Comparison of ENCODE assay signal across 8 cellular contexts in the genomic region with DNA sequence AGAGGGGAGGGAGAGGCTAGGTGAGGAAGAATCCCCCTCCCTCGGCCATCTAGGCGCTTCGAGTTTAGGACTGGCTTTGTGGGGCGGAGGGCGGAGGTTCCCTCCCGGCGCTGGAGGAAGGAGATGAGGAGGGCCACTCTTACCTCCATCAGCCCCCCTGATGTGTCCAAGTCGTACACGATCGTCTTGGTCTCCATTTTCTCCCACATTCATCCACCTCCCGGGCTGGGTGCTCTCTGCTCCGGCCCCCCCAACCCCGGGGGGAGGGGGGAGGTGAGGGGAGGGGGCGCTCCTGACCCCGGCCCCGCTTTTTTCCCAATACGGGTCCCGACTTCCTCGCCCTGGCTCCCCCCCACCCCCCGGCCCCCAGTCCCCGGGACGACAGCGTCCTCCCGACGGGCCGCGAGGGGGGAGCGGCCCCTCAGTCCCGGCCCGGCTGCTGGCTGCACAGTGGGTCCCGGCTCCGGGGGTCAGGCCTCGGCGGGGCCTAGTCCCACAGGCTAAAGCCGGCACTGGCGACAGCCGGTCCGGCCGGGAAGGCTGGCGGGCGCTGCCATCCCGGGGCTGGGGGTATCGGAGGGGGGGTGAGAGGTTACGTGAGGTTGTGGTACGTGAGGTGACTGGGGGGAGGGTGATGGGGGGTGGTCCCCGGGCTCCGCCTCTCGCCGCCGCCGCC. TPM values are rescaled to one million over a fixed set of nuclear protein-coding genes. Genes with fewer than 3 reads are reported as not detected.
DNase-seq lines count a peak whose midpoint lies in the region; ATAC-seq and TF ChIP-seq lines count a peak whose summit lies in the region.

No MANE protein-coding gene starts in this region.

- peaks cover 27% of the 10 kb centered on the region for H3K36me3 ChIP-seq in PC-9 (ENCODE audit: low read depth)
- no peaks in the 10 kb centered on the region for H3K36me3 ChIP-seq in esophagus squamous epithelium

- TF ChIP-seq CTCF in PC-9 (conservative IDR thresholded peaks at IDR 0.05) (no peak), esophagus squamous epithelium (IDR thresholded peaks at IDR 0.05) (no peak), progenitor cell of endocrine pancreas (IDR thresholded peaks at IDR 0.05; ENCODE audit: unreplicated experiment) (no peak)

- H3K27ac ChIP-seq in PC-9 (peak overlapping the region; percentile 31), esophagus squamous epithelium (peak overlapping the region; percentile 92 to 100 (median 94))

- DNase-seq in PC-9 (no peak), esophagus squamous epithelium (lab: John Stamatoyannopoulos, UW) (no peak), progenitor cell of endocrine pancreas (ENCODE audit: low spot score, unreplicated experiment) (no peak), midbrain (lab: John Stamatoyannopoulos, UW) (no peak), NCI-H187 (lab: John Stamatoyannopoulos, UW) (no peak)

- H3K27me3 ChIP-seq in PC-9 (ENCODE audit: insufficient read depth, low read depth): no peaks in the 10 kb centered on the region
- no peaks in the 10 kb centered on the region for H3K27me3 ChIP-seq in esophagus squamous epithelium

- WGBS in esophagus squamous epithelium, 2 donors: 0 to 2% methylated on average over 10 to 12 of the region's 51 CpGs

- H3K9me3 Mint-ChIP-seq in progenitor cell of endocrine pancreas (ENCODE audit: low read depth): no peaks in the 10 kb centered on the region

- H3K4me3 ChIP-seq in PC-9 (peak overlapping the region; percentile 97), esophagus squamous epithelium (peak overlapping the region; percentile 74 to 99 (median 88))

- H3K36me3 Mint-ChIP-seq in progenitor cell of endocrine pancreas (ENCODE audit: insufficient read depth): peaks cover 10% of the 10 kb centered on the region

- peaks cover 27% of the 10 kb centered on the region for H3K4me1 ChIP-seq in PC-9 (replicated peaks; ENCODE audit: insufficient read depth)
- H3K4me1 ChIP-seq in esophagus squamous epithelium: peaks cover 4 to 54% (median 28%) of the 10 kb centered on the region in 3 donors

- peak overlapping the region; percentile 91 for H3K4me3 Mint-ChIP-seq in progenitor cell of endocrine pancreas (ENCODE audit: low read depth)

- intact Hi-C loops in PC-9 (cut with micrococcal nuclease; ENCODE audit: unreplicated experiment): loop anchor here (2.0 to 5.0 kb wide), 4 partner anchors 156 to 616 kb away; a partner anchor contains a TSS
- intact Hi-C loops in esophagus squamous epithelium (cut with DNase I): no loop called here

- no peak for TF ChIP-seq POLR2A in esophagus squamous epithelium (IDR thresholded peaks at IDR 0.05)

- CTCF ChIA-PET in PC-9 (lab: Charles Lee): interaction anchor here (0.6 to 1.1 kb wide), 3 partner anchors 15 to 187 kb away, joined by 3 to 15 read pairs (median 3); no protein-coding TSS in a partner anchor

- peaks cover 39% of the 10 kb centered on the region for H3F3A ChIP-seq in PC-9 (ENCODE audit: insufficient read depth, low read depth)

- ATAC-seq in GM21515 (IDR thresholded peaks at IDR 0.05; ENCODE audit: unreplicated experiment): peak; percentile 0
- no peak for ATAC-seq in GM21619 (IDR thresholded peaks at IDR 0.05; ENCODE audit: unreplicated experiment)
- ATAC-seq in HG03342 (IDR thresholded peaks at IDR 0.05; ENCODE audit: unreplicated experiment): no peak

- H2AFZ ChIP-seq in PC-9: 0 out of 2 replicates have a peak overlapping the region, but pooled peaks have one; percentile 7

- H4K20me1 ChIP-seq in PC-9 (ENCODE audit: insufficient read depth): peaks cover 29% of the 10 kb centered on the region

- peaks cover 54% of the 10 kb centered on the region for H3K79me2 ChIP-seq in PC-9 (ENCODE audit: low read depth)

- no peaks in the 10 kb centered on the region for H3K27me3 Mint-ChIP-seq in progenitor cell of endocrine pancreas

- POLR2A ChIA-PET in PC-9 (lab: Charles Lee; ENCODE audit: unreplicated experiment): interaction anchor here (0.5 to 1.4 kb wide), 12 partner anchors 52 to 688 kb away, joined by 3 to 35 read pairs (median 5); a partner anchor contains a TSS

- H3K27ac Mint-ChIP-seq in progenitor cell of endocrine pancreas: peak overlapping the region; percentile 96

- H3K9me3 ChIP-seq in PC-9 (ENCODE audit: insufficient read depth, low read depth) (no peaks in the 10 kb centered on the region), esophagus squamous epithelium (no peaks in the 10 kb centered on the region)

- peak overlapping the region; percentile 99 for H3K4me2 ChIP-seq in PC-9

- no TSS peak for BruUV-seq in PC-9 (replicated peaks; lab: Mats Ljungman, UMichigan)

- no peaks in the 10 kb centered on the region for H3K9me2 ChIP-seq in PC-9 (ENCODE audit: insufficient read depth)

- peaks cover 20% of the 10 kb centered on the region for H3K4me1 Mint-ChIP-seq in progenitor cell of endocrine pancreas (ENCODE audit: low read depth)

RNA-seq across cellular contexts. Expression of a gene that starts 0.4 kb away (rescaled TPM):
- total RNA-seq in PC-9 (2021): 36.0 and 48.4 TPM in 2 replicates
- 10 to 100 TPM; 13.0 to 35.6 (median 18.8) TPM for total RNA-seq in esophagus squamous epithelium
- total RNA-seq in progenitor cell of endocrine pancreas: 70.4 and 71.8 TPM in 2 replicates

RNA-seq across cellular contexts. Expression of a gene that starts 48.0 kb away (rescaled TPM):
- total RNA-seq in PC-9 (2021): 15.8 and 17.5 TPM in 2 replicates
- total RNA-seq in esophagus squamous epithelium: 10 to 100 TPM; 10.3 to 17.0 (median 14.9) TPM
- total RNA-seq in progenitor cell of endocrine pancreas: 22.4 and 25.9 TPM in 2 replicates

RNA-seq across cellular contexts. Expression of a gene that starts 53.4 kb away (rescaled TPM):
- total RNA-seq in PC-9 (2021) (118 and 128 TPM in 2 replicates), esophagus squamous epithelium (10 to 100 TPM; 44.8 to 81.8 (median 65.2) TPM), progenitor cell of endocrine pancreas (125 and 131 TPM in 2 replicates)

RNA-seq across cellular contexts. Expression of a gene that starts 54.9 kb away (rescaled TPM):
- total RNA-seq in PC-9 (2021) (not detected in 2 replicates), esophagus squamous epithelium (not detected), progenitor cell of endocrine pancreas (9.8 and 10.1 TPM in 2 replicates)
